Comparison of ENCODE assay signal across 28 cellular contexts in genomic region chr1:225526878-225527277, GRCh38.
DNase-seq lines count a peak whose midpoint lies in the region; ATAC-seq and TF ChIP-seq lines count a peak whose summit lies in the region.
"Had no signal": no experiment of that assay in that cellular context is flagged by ENCODE, and none has a peak within 500 bp of the region (broad histone marks: within the 10 kb centered on the region; RNA-seq: fewer than 3 reads in every experiment).

No MANE protein-coding gene starts in this region.

- peaks cover 34% of the 10 kb centered on the region for H3K36me3 ChIP-seq in MG63
- H3K36me3 ChIP-seq in psoas muscle (ENCODE audit: insufficient read depth in 1 of 2, low read depth in 1 of 2), result peaks cover 0 to 18% of the 10 kb centered on the region in 2 donors
- peaks cover 70 to 79% of the 10 kb centered on the region in 2 experiments for H3K36me3 ChIP-seq in SK-N-SH (replicated peaks in 1 of 2; ENCODE audit: control insufficient read depth in 1 of 2, insufficient read depth in 2 of 2, low read length in 1 of 2)
- H3K36me3 ChIP-seq: colonic mucosa had no signal

- H3K4me3 ChIP-seq in MG63, result no peak overlapping the region
- no peak overlapping the region for H3K4me3 ChIP-seq in psoas muscle
- no peak overlapping the region for H3K4me3 ChIP-seq in SK-N-SH (ENCODE audit: low read depth in 2 of 2, low read length in 1 of 2)
- H3K4me3 ChIP-seq: colonic mucosa had no signal

- H3K79me2 ChIP-seq in SK-N-SH (ENCODE audit: insufficient read depth), result peaks cover 95% of the 10 kb centered on the region

- no peaks in the 10 kb centered on the region for H3K36me3 Mint-ChIP-seq in activated CD4-positive, alpha-beta T cell treated with anti-CD3 and anti-CD28 coated beads for 36 hours (ENCODE audit: low read depth)
- H3K36me3 Mint-ChIP-seq: memory B cell had no signal

- H3K9me3 ChIP-seq in MG63 (no peaks in the 10 kb centered on the region), psoas muscle (no peaks in the 10 kb centered on the region), SK-N-SH (no peaks in the 10 kb centered on the region)
- H3K9me3 ChIP-seq: Caco-2, colonic mucosa had no signal

- intact Hi-C loops in psoas muscle (cut with DNase I), result no loop called here
- intact Hi-C loops in activated CD4-positive, alpha-beta T cell treated with anti-CD3 and anti-CD28 coated beads for 36 hours (cut with DNase I, micrococcal nuclease), result no loop called here

- H2AFZ ChIP-seq in SK-N-SH (ENCODE audit: low read depth), result no peak overlapping the region

- no peak overlapping the region for H3K9ac ChIP-seq in SK-N-SH

- H3F3A ChIP-seq in SK-N-SH (replicated peaks; ENCODE audit: insufficient read depth), result peaks cover 19% of the 10 kb centered on the region

- H3K4me3 Mint-ChIP-seq in activated CD4-positive, alpha-beta T cell treated with anti-CD3 and anti-CD28 coated beads for 36 hours, result no peak overlapping the region
- H3K4me3 Mint-ChIP-seq: activated T-cell treated with anti-CD3 and anti-CD28 coated beads, Interleukin-2, amount 50 U/mL, for 72 hours; effector memory CD8-positive, alpha-beta T cell; memory B cell had no signal

- peak in 3 of 4 donors; percentile 26 to 59 (median 43) for ATAC-seq in psoas muscle
- no peak for ATAC-seq in activated CD4-positive, alpha-beta T cell treated with anti-CD3 and anti-CD28 coated beads for 36 hours
- ATAC-seq in GM21737 (IDR thresholded peaks at IDR 0.05; ENCODE audit: unreplicated experiment), result no peak
- ATAC-seq: activated T-cell treated with anti-CD3 and anti-CD28 coated beads, Interleukin-2, amount 50 U/mL, for 72 hours; effector memory CD8-positive, alpha-beta T cell; HCT116 had no signal

- CTCF ChIA-PET in activated CD4-positive, alpha-beta T cell treated with anti-CD3 and anti-CD28 coated beads for 36 hours (lab: Charles Lee), result no interaction called here
- CTCF ChIA-PET in SK-N-SH (lab: Yijun Ruan, JAX), result interaction anchor here (1.5 kb wide), 1 partner anchor 52 kb away, joined by 4 read pairs; no protein-coding TSS in a partner anchor

- no peak for TF ChIP-seq CTCF in psoas muscle (IDR thresholded peaks at IDR 0.05)
- no peak for TF ChIP-seq CTCF in SK-N-SH (IDR thresholded peaks at IDR 0.05)

- H3K27ac ChIP-seq in psoas muscle (peak overlapping the region; percentile 19), SK-N-SH (ENCODE audit: low read depth in 2 of 2, low read length in 1 of 2) (no peak overlapping the region)
- H3K27ac ChIP-seq: C4-2B, colonic mucosa, HL-60 had no signal

- no peak overlapping the region for H3K27ac Mint-ChIP-seq in activated CD4-positive, alpha-beta T cell treated with anti-CD3 and anti-CD28 coated beads for 36 hours
- H3K27ac Mint-ChIP-seq: activated T-cell treated with anti-CD3 and anti-CD28 coated beads, Interleukin-2, amount 50 U/mL, for 72 hours; effector memory CD8-positive, alpha-beta T cell; memory B cell had no signal

- POLR2A ChIA-PET in activated CD4-positive, alpha-beta T cell treated with anti-CD3 and anti-CD28 coated beads for 36 hours (lab: Charles Lee), result no interaction called here
- POLR2A ChIA-PET in SK-N-SH (lab: Yijun Ruan, JAX), result no interaction called here

- H3K27me3 ChIP-seq in MG63 (no peaks in the 10 kb centered on the region), psoas muscle (ENCODE audit: insufficient read depth in 3 of 3, low read length in 2 of 3) (no peaks in the 10 kb centered on the region), SK-N-SH (ENCODE audit: insufficient read depth) (no peaks in the 10 kb centered on the region)
- H3K27me3 ChIP-seq: colonic mucosa had no signal

- TF ChIP-seq EP300 in SK-N-SH (IDR thresholded peaks at IDR 0.05; ENCODE audit: borderline replicate concordance in 1 of 2, low read depth in 1 of 2, low read length in 1 of 2), result no peak

- H3K9me2 ChIP-seq in SK-N-SH, result no peaks in the 10 kb centered on the region

- no peak for TF ChIP-seq RAD21 in SK-N-SH (IDR thresholded peaks at IDR 0.05; ENCODE audit: low read length)

- H3K27me3 Mint-ChIP-seq in activated CD4-positive, alpha-beta T cell treated with anti-CD3 and anti-CD28 coated beads for 36 hours, result peaks cover 8% of the 10 kb centered on the region

- no peak overlapping the region for H3K4me2 ChIP-seq in SK-N-SH

- H4K20me1 ChIP-seq in SK-N-SH (ENCODE audit: insufficient read depth), result peaks cover 10% of the 10 kb centered on the region; the same call in 1 of the 2 replicates

- H3K4me1 Mint-ChIP-seq in activated CD4-positive, alpha-beta T cell treated with anti-CD3 and anti-CD28 coated beads for 36 hours, result no peaks in the 10 kb centered on the region
- H3K4me1 Mint-ChIP-seq: memory B cell had no signal

- DNase-seq in Ammon's horn (ENCODE audit: low spot score) (peak; percentile 43), MG63 (peak; percentile 39), globus pallidus (ENCODE audit: low spot score) (peak; percentile 51), psoas muscle (no peak), SK-N-SH (no peak)
- DNase-seq in activated CD4-positive, alpha-beta T cell treated with anti-CD3 and anti-CD28 coated beads for 36 hours, result no peak
- DNase-seq: activated CD4-positive, alpha-beta T cell treated with anti-CD3 and anti-CD28 coated beads, Interleukin-2, amount 50 U/mL, for 4 hours; activated CD4-positive, CD25-positive, alpha-beta regulatory T cell; activated naive CD4-positive, alpha-beta T cell treated with Interleukin-2 at 50 U/mL for 16 hours; activated T-cell treated with anti-CD3 and anti-CD28 coated beads, Interleukin-2, amount 50 U/mL, for 72 hours; Caco-2; DND-41; effector memory CD8-positive, alpha-beta T cell; erythroblast; foreskin fibroblast; MV-4-11; NCI-H146; NCI-H2107; NCI-H510A; small intestine; stimulated activated CD4-positive, alpha-beta T cell treated with anti-CD3 and anti-CD28 coated beads, Interleukin-1b, Interleukin-23, amount 100 ng/mL, for 48 hours; trophoblast cell had no signal

- WGBS in psoas muscle, 3 donors, result 9 to 19% (median 15%) methylated on average over 3 of the region's 3 CpGs
- WGBS in SK-N-SH (ENCODE audit: low lambda C conversion rate), result 72% methylated on average over 3 of the region's 3 CpGs

- H3K4me1 ChIP-seq in psoas muscle (peaks cover 49% of the 10 kb centered on the region), SK-N-SH (ENCODE audit: control insufficient read depth in 1 of 2, insufficient read depth in 2 of 2, low read depth in 1 of 2, low read length in 1 of 2) (peaks cover 2 to 4% of the 10 kb centered on the region in 2 experiments; a peak in 2 of 4 replicates)
- H3K4me1 ChIP-seq: Caco-2, colonic mucosa had no signal

- no peaks in the 10 kb centered on the region for H3K9me3 Mint-ChIP-seq in activated CD4-positive, alpha-beta T cell treated with anti-CD3 and anti-CD28 coated beads for 36 hours (ENCODE audit: low read depth)
- H3K9me3 Mint-ChIP-seq: activated T-cell treated with anti-CD3 and anti-CD28 coated beads, Interleukin-2, amount 50 U/mL, for 72 hours; effector memory CD8-positive, alpha-beta T cell; memory B cell had no signal

TF ChIP-seq in SK-N-SH, 30 proteins besides CTCF, POLR2A, EP300 and RAD21:
- TF ChIP-seq SIN3A (IDR thresholded peaks at IDR 0.05; ENCODE audit: borderline replicate concordance, low read depth, low read length) (no peak), RCOR1 (IDR thresholded peaks at IDR 0.05; ENCODE audit: low read length) (no peak), MXI1 (IDR thresholded peaks at IDR 0.05; ENCODE audit: low read depth, low read length) (no peak), PBX3 (IDR thresholded peaks at IDR 0.05) (no peak), MAX (IDR thresholded peaks at IDR 0.05; ENCODE audit: low read depth) (no peak), ZBTB33 (IDR thresholded peaks at IDR 0.05; ENCODE audit: borderline replicate concordance, low read depth) (no peak), TAF1 (IDR thresholded peaks at IDR 0.05; ENCODE audit: borderline replicate concordance, low read depth, low read length) (no peak), TEAD4 (IDR thresholded peaks at IDR 0.05; ENCODE audit: borderline replicate concordance, insufficient read depth) (no peak), EZH2phosphoT487 (IDR thresholded peaks at IDR 0.05; ENCODE audit: borderline replicate concordance, low read depth) (no peak), SMC3 (IDR thresholded peaks at IDR 0.05; ENCODE audit: low read depth, low read length) (no peak)

Comparison
In these comparisons a context has a peak if more than half of its experiments do, and no peak if none do; other contexts are left out.
1. DNase-seq: peak in Ammon's horn (single experiment), MG63 (single experiment) and globus pallidus (single experiment); none in psoas muscle (0 of 2), activated CD4-positive, alpha-beta T cell treated with anti-CD3 and anti-CD28 coated beads for 36 hours (single experiment) and SK-N-SH (single experiment).
2. ATAC-seq: peak in psoas muscle (3 of 4); none in activated CD4-positive, alpha-beta T cell treated with anti-CD3 and anti-CD28 coated beads for 36 hours (single experiment) and GM21737 (single experiment).